1 cellular context compared by ENCODE assay signal in genomic region chr4:91630054-91630453, GRCh38.
A peak's percentile ranks its signal among the peaks of the same experiment; 100 is the strongest.
TF ChIP-seq lines count a peak whose summit lies in the region.

No MANE protein-coding gene starts in this region.

TF ChIP-seq in WTC11, 78 proteins besides CTCF, POLR2A, EP300 and RAD21 (continued from another document):
- no peak for TF ChIP-seq ARID4B (CRISPR knock-in tag; IDR thresholded peaks at IDR 0.05; ENCODE audit: borderline replicate concordance)
- TF ChIP-seq MLX (CRISPR knock-in tag; IDR thresholded peaks at IDR 0.05): no peak
- TF ChIP-seq, protein P1, sequence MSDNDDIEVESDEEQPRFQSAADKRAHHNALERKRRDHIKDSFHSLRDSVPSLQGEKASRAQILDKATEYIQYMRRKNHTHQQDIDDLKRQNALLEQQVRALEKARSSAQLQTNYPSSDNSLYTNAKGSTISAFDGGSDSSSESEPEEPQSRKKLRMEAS (CRISPR knock-in tag; IDR thresholded peaks at IDR 0.05): no peak
- no peak for TF ChIP-seq ATF6 (CRISPR knock-in tag; IDR thresholded peaks at IDR 0.05)
- peak; percentile 89; the same call in 1 of the 2 replicates for TF ChIP-seq ZNF671 (CRISPR knock-in tag; IDR thresholded peaks at IDR 0.05)
- no peak for TF ChIP-seq SMAD3 (CRISPR knock-in tag; IDR thresholded peaks at IDR 0.05; ENCODE audit: borderline replicate concordance)
- TF ChIP-seq AR (CRISPR knock-in tag; IDR thresholded peaks at IDR 0.05): peak; percentile 48; the same call in 1 of the 2 replicates
- no peak for TF ChIP-seq ZNF317 (CRISPR knock-in tag; IDR thresholded peaks at IDR 0.05; ENCODE audit: borderline replicate concordance, low read depth)
- TF ChIP-seq, protein P2, sequence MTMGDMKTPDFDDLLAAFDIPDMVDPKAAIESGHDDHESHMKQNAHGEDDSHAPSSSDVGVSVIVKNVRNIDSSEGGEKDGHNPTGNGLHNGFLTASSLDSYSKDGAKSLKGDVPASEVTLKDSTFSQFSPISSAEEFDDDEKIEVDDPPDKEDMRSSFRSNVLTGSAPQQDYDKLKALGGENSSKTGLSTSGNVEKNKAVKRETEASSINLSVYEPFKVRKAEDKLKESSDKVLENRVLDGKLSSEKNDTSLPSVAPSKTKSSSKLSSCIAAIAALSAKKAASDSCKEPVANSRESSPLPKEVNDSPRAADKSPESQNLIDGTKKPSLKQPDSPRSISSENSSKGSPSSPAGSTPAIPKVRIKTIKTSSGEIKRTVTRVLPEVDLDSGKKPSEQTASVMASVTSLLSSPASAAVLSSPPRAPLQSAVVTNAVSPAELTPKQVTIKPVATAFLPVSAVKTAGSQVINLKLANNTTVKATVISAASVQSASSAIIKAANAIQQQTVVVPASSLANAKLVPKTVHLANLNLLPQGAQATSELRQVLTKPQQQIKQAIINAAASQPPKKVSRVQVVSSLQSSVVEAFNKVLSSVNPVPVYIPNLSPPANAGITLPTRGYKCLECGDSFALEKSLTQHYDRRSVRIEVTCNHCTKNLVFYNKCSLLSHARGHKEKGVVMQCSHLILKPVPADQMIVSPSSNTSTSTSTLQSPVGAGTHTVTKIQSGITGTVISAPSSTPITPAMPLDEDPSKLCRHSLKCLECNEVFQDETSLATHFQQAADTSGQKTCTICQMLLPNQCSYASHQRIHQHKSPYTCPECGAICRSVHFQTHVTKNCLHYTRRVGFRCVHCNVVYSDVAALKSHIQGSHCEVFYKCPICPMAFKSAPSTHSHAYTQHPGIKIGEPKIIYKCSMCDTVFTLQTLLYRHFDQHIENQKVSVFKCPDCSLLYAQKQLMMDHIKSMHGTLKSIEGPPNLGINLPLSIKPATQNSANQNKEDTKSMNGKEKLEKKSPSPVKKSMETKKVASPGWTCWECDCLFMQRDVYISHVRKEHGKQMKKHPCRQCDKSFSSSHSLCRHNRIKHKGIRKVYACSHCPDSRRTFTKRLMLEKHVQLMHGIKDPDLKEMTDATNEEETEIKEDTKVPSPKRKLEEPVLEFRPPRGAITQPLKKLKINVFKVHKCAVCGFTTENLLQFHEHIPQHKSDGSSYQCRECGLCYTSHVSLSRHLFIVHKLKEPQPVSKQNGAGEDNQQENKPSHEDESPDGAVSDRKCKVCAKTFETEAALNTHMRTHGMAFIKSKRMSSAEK (CRISPR knock-in tag; IDR thresholded peaks at IDR 0.05; ENCODE audit: borderline replicate concordance): no peak; the same call in 1 of the 2 replicates
- no peak for TF ChIP-seq ETV6 (CRISPR knock-in tag; IDR thresholded peaks at IDR 0.05)
- TF ChIP-seq NFYB (CRISPR knock-in tag; conservative IDR thresholded peaks at IDR 0.05; ENCODE audit: low read depth): no peak
